ENCODE assay signal across 9 cellular contexts in the genomic region with DNA sequence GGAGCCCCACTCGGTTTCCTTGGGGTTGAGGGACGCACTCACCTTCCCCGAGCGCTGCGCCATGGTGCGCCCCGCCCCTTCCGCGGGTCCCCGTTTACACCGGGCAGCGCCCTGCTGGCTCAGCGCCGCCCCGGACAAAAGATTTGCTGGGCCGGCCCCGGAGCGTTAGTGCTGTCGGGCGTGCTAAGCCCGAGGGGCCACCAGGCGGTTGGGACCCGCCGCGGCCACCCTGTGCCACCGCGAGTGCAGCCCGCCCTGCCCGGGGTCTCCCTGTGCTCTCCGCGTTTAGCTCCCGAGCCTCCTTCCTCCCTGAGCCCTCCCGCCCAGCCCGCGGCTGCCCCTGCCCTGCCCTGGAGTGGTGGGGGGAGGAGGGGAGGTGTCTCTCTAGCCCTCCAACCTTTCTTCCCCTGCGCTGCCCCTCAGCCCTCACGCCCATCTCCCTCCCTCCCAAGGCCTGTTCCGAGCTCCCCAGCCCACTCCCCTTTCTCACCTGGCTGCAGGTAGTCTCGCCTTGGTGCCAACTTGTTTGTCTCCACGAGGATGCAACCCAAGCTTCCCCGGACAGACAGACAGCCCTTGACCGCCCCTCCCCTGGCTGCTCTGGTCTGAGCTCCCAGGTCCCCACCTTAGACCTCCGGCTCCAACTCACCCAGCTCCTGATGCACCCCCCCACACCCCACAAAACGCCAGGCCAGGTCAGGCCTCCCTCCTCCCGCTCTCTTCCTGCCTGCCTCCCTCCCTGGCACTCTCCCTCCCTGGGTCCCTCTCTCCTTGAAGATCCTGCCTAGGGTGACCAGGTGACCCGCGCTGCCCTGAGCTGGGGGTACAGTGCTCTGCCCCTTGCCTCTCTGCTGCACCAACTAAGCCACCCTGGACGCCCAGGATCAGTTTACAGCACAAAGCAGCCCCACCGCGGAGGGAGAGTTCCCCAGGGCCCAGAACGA. TPM values are rescaled to one million over a fixed set of nuclear protein-coding genes. Genes with fewer than 3 reads are reported as not detected.
DNase-seq lines count a peak whose midpoint lies in the region; ATAC-seq lines count a peak whose summit lies in the region.
"Had no signal": no experiment of that assay in that cellular context is flagged by ENCODE, and none has a peak within 500 bp of the region (broad histone marks: within the 10 kb centered on the region; RNA-seq: fewer than 3 reads in every experiment).

A gene with protein sequence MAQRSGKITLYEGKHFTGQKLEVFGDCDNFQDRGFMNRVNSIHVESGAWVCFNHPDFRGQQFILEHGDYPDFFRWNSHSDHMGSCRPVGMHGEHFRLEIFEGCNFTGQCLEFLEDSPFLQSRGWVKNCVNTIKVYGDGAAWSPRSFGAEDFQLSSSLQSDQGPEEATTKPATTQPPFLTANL (minus strand): TSS at position 287 of the 944 bp plus-strand sequence. CDS start 224 bp downstream, at position 63.

- H3K27me3 ChIP-seq in naive thymus-derived CD4-positive, alpha-beta T cell (ENCODE audit: control insufficient read depth in 2 of 2, insufficient read depth in 2 of 2, low read length in 2 of 2): no peaks in the 10 kb centered on the region

- peak within 1 kb of the TSS; percentile 17 for H3K4me3 Mint-ChIP-seq in stimulated activated naive CD8-positive, alpha-beta T cell treated with anti-CD3 and anti-CD28 coated beads, Interleukin-15, Interleukin-2, amounts not matched to agents 100 ng/mL and 50 ng/mL, for 24 hours
- peak within 1 kb of the TSS; percentile 64 for H3K4me3 Mint-ChIP-seq in dendritic cell treated with granulocyte-macrophage colony-stimulating factor and Interleukin-4, amounts not matched to agents 40 ng/mL and 50 ng/mL, for 4 days
- peak within 1 kb of the TSS; percentile 18 to 85 (median 70) for H3K4me3 Mint-ChIP-seq in naive thymus-derived CD4-positive, alpha-beta T cell
- H3K4me3 Mint-ChIP-seq in immature natural killer cell: peak within 1 kb of the TSS in 1 of 5 donors; percentile 13

- H3K27ac Mint-ChIP-seq in stimulated activated naive CD8-positive, alpha-beta T cell treated with anti-CD3 and anti-CD28 coated beads, Interleukin-15, Interleukin-2, amounts not matched to agents 100 ng/mL and 50 ng/mL, for 24 hours: no peak within 1 kb of the TSS
- H3K27ac Mint-ChIP-seq in dendritic cell treated with granulocyte-macrophage colony-stimulating factor and Interleukin-4, amounts not matched to agents 40 ng/mL and 50 ng/mL, for 4 days: peak within 1 kb of the TSS; percentile 60
- H3K27ac Mint-ChIP-seq in naive thymus-derived CD4-positive, alpha-beta T cell: peak within 1 kb of the TSS in 7 of 9 donors; percentile 15 to 98 (median 47)
- H3K27ac Mint-ChIP-seq in immature natural killer cell: no peak within 1 kb of the TSS

- CTCF ChIA-PET in naive thymus-derived CD4-positive, alpha-beta T cell (lab: Charles Lee): interaction anchor here (0.6 to 3.4 kb wide), 2 partner anchors 8 to 19 kb away, joined by 4 to 19 read pairs; no protein-coding TSS in a partner anchor

- no peaks in the 10 kb centered on the region for H3K36me3 ChIP-seq in naive thymus-derived CD4-positive, alpha-beta T cell (ENCODE audit: control insufficient read depth in 2 of 3, insufficient read depth in 3 of 3, low read length in 3 of 3)

- H3K9me3 Mint-ChIP-seq in stimulated activated naive CD8-positive, alpha-beta T cell treated with anti-CD3 and anti-CD28 coated beads, Interleukin-15, Interleukin-2, amounts not matched to agents 100 ng/mL and 50 ng/mL, for 24 hours: no peaks in the 10 kb centered on the region
- H3K9me3 Mint-ChIP-seq in dendritic cell treated with granulocyte-macrophage colony-stimulating factor and Interleukin-4, amounts not matched to agents 40 ng/mL and 50 ng/mL, for 4 days: no peaks in the 10 kb centered on the region
- no peaks in the 10 kb centered on the region for H3K9me3 Mint-ChIP-seq in naive thymus-derived CD4-positive, alpha-beta T cell
- H3K9me3 Mint-ChIP-seq in immature natural killer cell: no peaks in the 10 kb centered on the region

- POLR2A ChIA-PET in naive thymus-derived CD4-positive, alpha-beta T cell (lab: Charles Lee): interaction anchor here (0.8 to 1.3 kb wide), 3 partner anchors 10 to 88 kb away, joined by 3 to 5 read pairs (median 3); no protein-coding TSS in a partner anchor

- peak within 1 kb of the TSS; percentile 62 for H3K27ac ChIP-seq in naive thymus-derived CD4-positive, alpha-beta T cell (ENCODE audit: low read depth, low read length)

- peaks cover 0 to 34% of the 10 kb centered on the region in 2 donors for H3K4me1 ChIP-seq in naive thymus-derived CD4-positive, alpha-beta T cell (ENCODE audit: control insufficient read depth in 2 of 2, insufficient read depth in 2 of 2, low read length in 2 of 2)

- H3K4me1 Mint-ChIP-seq in stimulated activated naive CD8-positive, alpha-beta T cell treated with anti-CD3 and anti-CD28 coated beads, Interleukin-15, Interleukin-2, amounts not matched to agents 100 ng/mL and 50 ng/mL, for 24 hours (ENCODE audit: low read depth): peaks cover 21% of the 10 kb centered on the region
- peaks cover 37% of the 10 kb centered on the region for H3K4me1 Mint-ChIP-seq in dendritic cell treated with granulocyte-macrophage colony-stimulating factor and Interleukin-4, amounts not matched to agents 40 ng/mL and 50 ng/mL, for 4 days (ENCODE audit: low read depth)
- H3K4me1 Mint-ChIP-seq in naive thymus-derived CD4-positive, alpha-beta T cell: peaks cover 23 to 69% (median 28%) of the 10 kb centered on the region in 7 donors
- peaks cover 0 to 16% of the 10 kb centered on the region in 2 donors for H3K4me1 Mint-ChIP-seq in immature natural killer cell

- intact Hi-C loops in dendritic cell treated with granulocyte-macrophage colony-stimulating factor and Interleukin-4, amounts not matched to agents 40 ng/mL and 50 ng/mL, for 4 days (cut with micrococcal nuclease): no loop called here
- intact Hi-C loops in naive thymus-derived CD4-positive, alpha-beta T cell (cut with micrococcal nuclease): no loop called here

- DNase-seq in stimulated activated naive CD8-positive, alpha-beta T cell treated with anti-CD3 and anti-CD28 coated beads, Interleukin-15, Interleukin-2, amounts not matched to agents 100 U/mL and 50 U/mL, for 24 hours: no peak
- DNase-seq in naive thymus-derived CD4-positive, alpha-beta T cell: peak in 1 of 9 donors; percentile 19
- DNase-seq in kidney tubule cell (ENCODE audit: low spot score): no peak
- DNase-seq in immature natural killer cell: no peak

- H3K36me3 Mint-ChIP-seq in stimulated activated naive CD8-positive, alpha-beta T cell treated with anti-CD3 and anti-CD28 coated beads, Interleukin-15, Interleukin-2, amounts not matched to agents 100 ng/mL and 50 ng/mL, for 24 hours (ENCODE audit: low read depth): no peaks in the 10 kb centered on the region
- no peaks in the 10 kb centered on the region for H3K36me3 Mint-ChIP-seq in dendritic cell treated with granulocyte-macrophage colony-stimulating factor and Interleukin-4, amounts not matched to agents 40 ng/mL and 50 ng/mL, for 4 days (ENCODE audit: low read depth)
- H3K36me3 Mint-ChIP-seq in naive thymus-derived CD4-positive, alpha-beta T cell: no peaks in the 10 kb centered on the region
- no peaks in the 10 kb centered on the region for H3K36me3 Mint-ChIP-seq in immature natural killer cell

- no peaks in the 10 kb centered on the region for H3K9me3 ChIP-seq in naive thymus-derived CD4-positive, alpha-beta T cell (ENCODE audit: control insufficient read depth in 2 of 3, low read length in 3 of 3)

- no peaks in the 10 kb centered on the region for H3K27me3 Mint-ChIP-seq in stimulated activated naive CD8-positive, alpha-beta T cell treated with anti-CD3 and anti-CD28 coated beads, Interleukin-15, Interleukin-2, amounts not matched to agents 100 ng/mL and 50 ng/mL, for 24 hours
- peaks cover 36% of the 10 kb centered on the region for H3K27me3 Mint-ChIP-seq in dendritic cell treated with granulocyte-macrophage colony-stimulating factor and Interleukin-4, amounts not matched to agents 40 ng/mL and 50 ng/mL, for 4 days
- H3K27me3 Mint-ChIP-seq in naive thymus-derived CD4-positive, alpha-beta T cell: peaks cover 0 to 33% (median 0%) of the 10 kb centered on the region in 5 donors
- peaks cover 5 to 13% (median 6%) of the 10 kb centered on the region in 3 donors for H3K27me3 Mint-ChIP-seq in immature natural killer cell (ENCODE audit: low read depth in 3 of 3)

- peak within 1 kb of the TSS; percentile 25 for H3K4me3 ChIP-seq in naive thymus-derived CD4-positive, alpha-beta T cell (ENCODE audit: low read length)
- H3K4me3 ChIP-seq: lung had no signal

- no peak for ATAC-seq in stimulated activated naive CD8-positive, alpha-beta T cell treated with anti-CD3 and anti-CD28 coated beads, Interleukin-15, Interleukin-2, amounts not matched to agents 100 U/mL and 50 U/mL, for 24 hours
- peak; percentile 45 for ATAC-seq in naive thymus-derived CD4-positive, alpha-beta T cell
- ATAC-seq in HG03095 (IDR thresholded peaks at IDR 0.05; ENCODE audit: unreplicated experiment) (no peak), HG03045 (IDR thresholded peaks at IDR 0.05; ENCODE audit: unreplicated experiment) (no peak)

RNA-seq across cellular contexts. Expression of the gene that starts here (rescaled TPM):
- total RNA-seq in naive thymus-derived CD4-positive, alpha-beta T cell: 1 to 10 TPM in 1 of 5 experiments, under 1 TPM in 2, not detected in 2; 0.46 to 1.1 (median 0.61) TPM
- under 1 TPM; 0.33 to 0.48 TPM for polyA plus RNA-seq in naive thymus-derived CD4-positive, alpha-beta T cell
- polyA plus RNA-seq in immature natural killer cell: not detected

Comparison
In these comparisons a context has a peak if more than half of its experiments do, and no peak if none do; other contexts are left out.
1. H3K27ac Mint-ChIP-seq: peak in dendritic cell treated with granulocyte-macrophage colony-stimulating factor and Interleukin-4, amounts not matched to agents 40 ng/mL and 50 ng/mL, for 4 days (single experiment) and naive thymus-derived CD4-positive, alpha-beta T cell (7 of 9); none in stimulated activated naive CD8-positive, alpha-beta T cell treated with anti-CD3 and anti-CD28 coated beads, Interleukin-15, Interleukin-2, amounts not matched to agents 100 ng/mL and 50 ng/mL, for 24 hours (single experiment) and immature natural killer cell (0 of 6).